Comparison of ENCODE assay signal across 1 cellular context in the genomic region with DNA sequence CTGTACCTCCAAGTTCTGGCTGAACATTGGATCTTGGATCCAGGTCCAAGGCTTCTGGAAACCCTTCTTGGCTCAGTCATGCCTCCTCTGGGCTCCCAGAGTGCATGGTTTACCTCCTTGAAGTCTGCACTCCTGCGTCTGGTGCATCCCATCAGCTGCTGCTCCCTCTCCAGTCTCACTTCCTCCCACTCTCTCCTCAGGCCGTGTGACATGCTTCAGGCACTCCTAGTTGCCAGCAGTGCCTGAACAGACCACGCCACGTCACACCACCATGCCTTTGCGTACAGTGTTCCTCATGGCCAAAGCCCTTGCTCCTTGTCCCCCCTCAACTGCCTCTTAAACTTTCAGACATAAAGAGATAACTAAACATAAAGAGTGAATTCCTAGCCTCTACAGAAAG.
TF ChIP-seq lines count a peak whose summit lies in the region.

No MANE protein-coding gene starts in this region.

TF ChIP-seq in H1, 55 proteins besides CTCF, POLR2A, EP300 and RAD21:
- TF ChIP-seq KDM1A (IDR thresholded peaks at IDR 0.05; ENCODE audit: borderline replicate concordance, low read length) (no peak), POLR2AphosphoS5 (IDR thresholded peaks at IDR 0.05; ENCODE audit: low read depth, low read length) (no peak), SP4 (IDR thresholded peaks at IDR 0.05; ENCODE audit: low read length) (no peak), CBX5 (IDR thresholded peaks at IDR 0.05; ENCODE audit: low read depth, low read length) (no peak), PHF8 (conservative IDR thresholded peaks at IDR 0.05; ENCODE audit: low read depth, low read length) (no peak), MAFK (IDR thresholded peaks at IDR 0.05; ENCODE audit: low read depth, low read length) (no peak), EGR1 (IDR thresholded peaks at IDR 0.05; ENCODE audit: borderline replicate concordance, low read depth, low read length) (no peak), BACH1 (IDR thresholded peaks at IDR 0.05; ENCODE audit: low read length) (no peak), GTF2F1 (IDR thresholded peaks at IDR 0.05; ENCODE audit: borderline replicate concordance, low read depth, low read length) (no peak)
